Comparison of ENCODE assay signal across 10 cellular contexts in genomic region chr1:198359024-198359653, GRCh38.
DNase-seq lines count a peak whose midpoint lies in the region; ATAC-seq and TF ChIP-seq lines count a peak whose summit lies in the region.
"Had no signal": no experiment of that assay in that cellular context is flagged by ENCODE, and none has a peak within 500 bp of the region (broad histone marks: within the 10 kb centered on the region; RNA-seq: fewer than 3 reads in every experiment).

No MANE protein-coding gene starts in this region.

- H3K4me1 ChIP-seq in left ventricle myocardium inferior, result no peaks in the 10 kb centered on the region

- no peak overlapping the region for H3K27ac ChIP-seq in left ventricle myocardium inferior (replicated peaks)
- peak overlapping the region; percentile 18; the same call in 1 of the 2 replicates for H3K27ac ChIP-seq in VCaP

- no peak overlapping the region for H3K4me3 ChIP-seq in left ventricle myocardium inferior

- H3K27me3 ChIP-seq in left ventricle myocardium inferior (ENCODE audit: low read depth), result no peaks in the 10 kb centered on the region

- DNase-seq in left ventricle myocardium inferior (no peak), left cardiac atrium (no peak), iris pigment epithelial cell (ENCODE audit: low read depth) (peak; percentile 17), NCI-H1436 treated with DMSO at 0.1 percent for 48 hours (lab: John Stamatoyannopoulos, UW) (no peak)
- DNase-seq: activated CD4-positive, alpha-beta T cell treated with anti-CD3 and anti-CD28 coated beads, Interleukin-2, amount 50 U/mL, for 1 hour; DMS79 treated with DMSO at 0.1 percent for 48 hours had no signal

- peak; percentile 66 for TF ChIP-seq CTCF in left ventricle myocardium inferior (IDR thresholded peaks at IDR 0.05; ENCODE audit: borderline replicate concordance)
- peak; percentile 60 for TF ChIP-seq CTCF in VCaP (conservative IDR thresholded peaks at IDR 0.05)

- H3K9me3 ChIP-seq in left ventricle myocardium inferior (replicated peaks), result no peaks in the 10 kb centered on the region

- ATAC-seq in left cardiac atrium (no peak), HG03175 (IDR thresholded peaks at IDR 0.05; ENCODE audit: unreplicated experiment) (no peak), HG02938 (IDR thresholded peaks at IDR 0.05; ENCODE audit: unreplicated experiment) (no peak), HG02981 (IDR thresholded peaks at IDR 0.05; ENCODE audit: unreplicated experiment) (no peak)

- H3K36me3 ChIP-seq in left ventricle myocardium inferior, result no peaks in the 10 kb centered on the region

- intact Hi-C loops in left ventricle myocardium inferior (cut with micrococcal nuclease) (loop anchor here (5.0 kb wide), 1 partner anchor 272 kb away; no protein-coding TSS in a partner anchor), left cardiac atrium (cut with DNase I) (loop anchor here (10.0 kb wide), 2 partner anchors 154 to 264 kb away; no protein-coding TSS in a partner anchor)
